Comparison of ENCODE assay signal across 23 cellular contexts in genomic region chr20:47754946-47755652, GRCh38. TPM values are rescaled to one million over a fixed set of nuclear protein-coding genes. Genes with fewer than 3 reads are reported as not detected.
DNase-seq lines count a peak whose midpoint lies in the region; ATAC-seq and TF ChIP-seq lines count a peak whose summit lies in the region.
"Had no signal": no experiment of that assay in that cellular context is flagged by ENCODE, and none has a peak within 500 bp of the region (broad histone marks: within the 10 kb centered on the region; RNA-seq: fewer than 3 reads in every experiment).

No MANE protein-coding gene starts in this region.

- intact Hi-C loops in MCF 10A (cut with micrococcal nuclease) (no loop called here), breast epithelium (cut with DNase I; ENCODE audit: low total_unique reads) (loop anchor here (5.0 kb wide), 1 partner anchor 1608 kb away; no protein-coding TSS in a partner anchor), PC-9 (cut with micrococcal nuclease; ENCODE audit: unreplicated experiment) (no loop called here), heart left ventricle (cut with DNase I) (no loop called here)

- no peaks in the 10 kb centered on the region for H3K9me2 ChIP-seq in PC-9 (ENCODE audit: insufficient read depth)

- no peak for ATAC-seq in WTC11
- no peak for ATAC-seq in activated T-helper 17 cell treated with anti-CD3 and anti-CD28 coated beads, Interleukin-2, amount 50 U/mL, for 72 hours (replicated peaks)
- ATAC-seq in heart left ventricle: no peak
- ATAC-seq in HG03097 (IDR thresholded peaks at IDR 0.05; ENCODE audit: low FRiP score, unreplicated experiment): no peak
- ATAC-seq: A549; CD8-positive, alpha-beta T cell; GM12878 had no signal

- peaks cover 77% of the 10 kb centered on the region; the same call in 1 of the 2 replicates for H3F3A ChIP-seq in PC-9 (ENCODE audit: insufficient read depth, low read depth)

- H3K36me3 Mint-ChIP-seq in MCF 10A (ENCODE audit: insufficient read depth, unreplicated experiment): peaks cover 88% of the 10 kb centered on the region
- no peaks in the 10 kb centered on the region for H3K36me3 Mint-ChIP-seq in WTC11
- no peaks in the 10 kb centered on the region for H3K36me3 Mint-ChIP-seq in activated T-helper 17 cell treated with anti-CD3 and anti-CD28 coated beads, Interleukin-2, amount 50 U/mL, for 72 hours (ENCODE audit: low read depth)
- H3K36me3 Mint-ChIP-seq: CD8-positive, alpha-beta T cell had no signal

- H3K9me3 Mint-ChIP-seq in MCF 10A (ENCODE audit: unreplicated experiment): no peaks in the 10 kb centered on the region
- H3K9me3 Mint-ChIP-seq in WTC11: no peaks in the 10 kb centered on the region
- H3K9me3 Mint-ChIP-seq in activated T-helper 17 cell treated with anti-CD3 and anti-CD28 coated beads, Interleukin-2, amount 50 U/mL, for 72 hours: no peaks in the 10 kb centered on the region
- H3K9me3 Mint-ChIP-seq: CD4-positive, alpha-beta T cell; CD8-positive, alpha-beta T cell had no signal

- POLR2A ChIA-PET in MCF 10A (lab: Yijun Ruan, JAX): interaction anchor here (0.7 kb wide), 1 partner anchor 78 kb away, joined by 3 read pairs; no protein-coding TSS in a partner anchor
- POLR2A ChIA-PET in HEK293 (lab: Yijun Ruan, JAX): no interaction called here
- POLR2A ChIA-PET in PC-9 (lab: Charles Lee; ENCODE audit: unreplicated experiment): no interaction called here
- POLR2A ChIA-PET in WTC11 (lab: Charles Lee): no interaction called here

- H3K4me3 ChIP-seq in breast epithelium (no peak overlapping the region), HEK293 (ENCODE audit: low read depth, low read length) (no peak overlapping the region), PC-9 (no peak overlapping the region), heart left ventricle (no peak overlapping the region)
- H3K4me3 ChIP-seq: A549; BLaER1 treated with 17β-estradiol and CSF1 and Interleukin-3, amounts not matched to agents 10 nM and 100 nM; GM12878 had no signal

- DNase-seq in MCF 10A (ENCODE audit: unreplicated experiment) (no peak), breast epithelium (ENCODE audit: low spot score in 2 of 2) (no peak), PC-9 (no peak), WTC11 (ENCODE audit: low spot score) (no peak), heart left ventricle (no peak)
- DNase-seq: AML-193; Caco-2; Calu3; CD4-positive, alpha-beta T cell; CD8-positive, alpha-beta T cell; DMS79; DND-41; EL; GDM1 had no signal

- H3K4me2 ChIP-seq in PC-9: no peak overlapping the region
- H3K4me2 ChIP-seq: A549; BLaER1 treated with 17β-estradiol and CSF1 and Interleukin-3, amounts not matched to agents 10 nM and 100 nM had no signal

- CTCF ChIA-PET in MCF 10A (lab: Yijun Ruan, JAX): interaction anchor here (0.6 to 1.5 kb wide), 2 partner anchors 9 to 425 kb away, joined by 3 to 4 read pairs; no protein-coding TSS in a partner anchor
- CTCF ChIA-PET in HEK293 (lab: Yijun Ruan, JAX): interaction anchor here (1.0 kb wide), 1 partner anchor 30 kb away, joined by 3 read pairs; no protein-coding TSS in a partner anchor
- CTCF ChIA-PET in PC-9 (lab: Charles Lee): interaction anchor here (0.5 kb wide), 1 partner anchor 862 kb away, joined by 3 read pairs; no protein-coding TSS in a partner anchor
- CTCF ChIA-PET in WTC11 (lab: Charles Lee): interaction anchor here (0.8 to 1.1 kb wide), 2 partner anchors 31 to 79 kb away, joined by 3 to 5 read pairs; no protein-coding TSS in a partner anchor

- BruUV-seq in MCF 10A (replicated peaks; lab: Mats Ljungman, UMichigan) (TSS peak; percentile 20), PC-9 (replicated peaks; lab: Mats Ljungman, UMichigan) (TSS peak; percentile 12)

- H3K27me3 ChIP-seq in breast epithelium (no peaks in the 10 kb centered on the region), PC-9 (ENCODE audit: insufficient read depth, low read depth) (no peaks in the 10 kb centered on the region), heart left ventricle (peaks cover 0 to 3% (median 0%) of the 10 kb centered on the region in 9 donors)
- H3K27me3 ChIP-seq: BLaER1 treated with 17β-estradiol and CSF1 and Interleukin-3, amounts not matched to agents 10 nM and 100 nM had no signal

- WGBS in heart left ventricle, 4 donors: 95 to 98% (median 97%) methylated on average over 10 of the region's 10 CpGs

- no peaks in the 10 kb centered on the region for H3K4me1 Mint-ChIP-seq in MCF 10A (ENCODE audit: insufficient read depth, unreplicated experiment)
- H3K4me1 Mint-ChIP-seq in WTC11: peaks cover 33% of the 10 kb centered on the region
- no peaks in the 10 kb centered on the region for H3K4me1 Mint-ChIP-seq in activated T-helper 17 cell treated with anti-CD3 and anti-CD28 coated beads, Interleukin-2, amount 50 U/mL, for 72 hours
- H3K4me1 Mint-ChIP-seq: B cell had no signal

- H4K20me1 ChIP-seq in PC-9 (ENCODE audit: insufficient read depth): peaks cover 100% of the 10 kb centered on the region

- H3K27ac ChIP-seq in breast epithelium (no peak overlapping the region), HEK293 (ENCODE audit: extremely low read depth, low read depth, low read length) (no peak overlapping the region), PC-9 (no peak overlapping the region), heart left ventricle (no peak overlapping the region)
- H3K27ac ChIP-seq: 22Rv1; A549; BLaER1 treated with 17β-estradiol and CSF1 and Interleukin-3, amounts not matched to agents 10 nM and 100 nM; C4-2B had no signal

- TF ChIP-seq CTCF in MCF 10A (IDR thresholded peaks at IDR 0.05; ENCODE audit: unreplicated experiment) (no peak), breast epithelium (IDR thresholded peaks at IDR 0.05) (no peak), HEK293 (tag by site-specific recombination; IDR thresholded peaks at IDR 0.05) (no peak), PC-9 (conservative IDR thresholded peaks at IDR 0.05) (no peak), WTC11 (IDR thresholded peaks at IDR 0.05) (no peak), heart left ventricle (IDR thresholded peaks at IDR 0.05) (no peak)

- H3K27me3 Mint-ChIP-seq in MCF 10A (ENCODE audit: insufficient read depth, unreplicated experiment): no peaks in the 10 kb centered on the region
- no peaks in the 10 kb centered on the region for H3K27me3 Mint-ChIP-seq in WTC11 (ENCODE audit: low read depth)
- peaks cover 6% of the 10 kb centered on the region for H3K27me3 Mint-ChIP-seq in activated T-helper 17 cell treated with anti-CD3 and anti-CD28 coated beads, Interleukin-2, amount 50 U/mL, for 72 hours

- TF ChIP-seq POLR2A in breast epithelium (IDR thresholded peaks at IDR 0.05) (no peak), heart left ventricle (IDR thresholded peaks at IDR 0.05) (no peak)

- H3K4me3 Mint-ChIP-seq in MCF 10A (ENCODE audit: unreplicated experiment) (no peak overlapping the region), WTC11 (no peak overlapping the region)
- H3K4me3 Mint-ChIP-seq in activated T-helper 17 cell treated with anti-CD3 and anti-CD28 coated beads, Interleukin-2, amount 50 U/mL, for 72 hours: no peak overlapping the region
- H3K4me3 Mint-ChIP-seq: B cell; CD4-positive, alpha-beta T cell; CD8-positive, alpha-beta T cell had no signal

- H3K9me3 ChIP-seq in breast epithelium: no peaks in the 10 kb centered on the region
- no peaks in the 10 kb centered on the region for H3K9me3 ChIP-seq in HEK293 (ENCODE audit: control insufficient read depth, insufficient read depth, low read depth, low read length)
- no peaks in the 10 kb centered on the region for H3K9me3 ChIP-seq in PC-9 (ENCODE audit: insufficient read depth, low read depth)
- no peaks in the 10 kb centered on the region for H3K9me3 ChIP-seq in heart left ventricle
- H3K9me3 ChIP-seq: A549; BLaER1 treated with 17β-estradiol and CSF1 and Interleukin-3, amounts not matched to agents 10 nM and 100 nM; Caco-2 had no signal

- H2AFZ ChIP-seq in PC-9: no peak overlapping the region

- peaks cover 100% of the 10 kb centered on the region for H3K79me2 ChIP-seq in PC-9 (ENCODE audit: low read depth)

- H3K27ac Mint-ChIP-seq in MCF 10A (ENCODE audit: low read depth, unreplicated experiment) (no peak overlapping the region), WTC11 (no peak overlapping the region)
- no peak overlapping the region for H3K27ac Mint-ChIP-seq in activated T-helper 17 cell treated with anti-CD3 and anti-CD28 coated beads, Interleukin-2, amount 50 U/mL, for 72 hours
- H3K27ac Mint-ChIP-seq: B cell; CD4-positive, alpha-beta T cell; CD8-positive, alpha-beta T cell had no signal

- no peaks in the 10 kb centered on the region for H3K36me3 ChIP-seq in breast epithelium
- peaks cover 0 to 55% of the 10 kb centered on the region in 2 experiments; a peak in 2 of 3 replicates for H3K36me3 ChIP-seq in HEK293 (ENCODE audit: control insufficient read depth in 2 of 2, insufficient read depth in 1 of 2, low read length in 2 of 2)
- H3K36me3 ChIP-seq in PC-9 (ENCODE audit: low read depth): peaks cover 51% of the 10 kb centered on the region
- peaks cover 0 to 37% (median 0%) of the 10 kb centered on the region in 9 donors for H3K36me3 ChIP-seq in heart left ventricle

- no peaks in the 10 kb centered on the region for H3K4me1 ChIP-seq in breast epithelium
- H3K4me1 ChIP-seq in HEK293 (ENCODE audit: control insufficient read depth, insufficient read depth, low read length): no peaks in the 10 kb centered on the region
- H3K4me1 ChIP-seq in PC-9 (replicated peaks; ENCODE audit: insufficient read depth): no peaks in the 10 kb centered on the region
- peaks cover 0 to 2% (median 0%) of the 10 kb centered on the region in 12 donors for H3K4me1 ChIP-seq in heart left ventricle
- H3K4me1 ChIP-seq: A549, Caco-2 had no signal

TF ChIP-seq in WTC11, 78 proteins besides CTCF, POLR2A, EP300 and RAD21 (continues in another document):
- TF ChIP-seq FOXP4 (CRISPR knock-in tag; IDR thresholded peaks at IDR 0.05) (no peak), SOX15 (CRISPR knock-in tag; IDR thresholded peaks at IDR 0.05) (no peak)

RNA-seq across cellular contexts. Expression of gene SULF2, which starts 30.2 kb away (rescaled TPM):
- 68.7 and 82.2 TPM in 2 replicates for total RNA-seq in MCF 10A (2022)
- 10 to 100 TPM; 36.3 to 62.5 (median 58.0) TPM for total RNA-seq in breast epithelium
- total RNA-seq in PC-9 (2021): 439 and 495 TPM in 2 replicates
- total RNA-seq in WTC11 (2021): 36.0 to 38.1 TPM (median 37.5 TPM) in 3 replicates
- 1 to 10 TPM; 1.6 to 2.2 TPM for total RNA-seq in activated T-helper 17 cell treated with anti-CD3 and anti-CD28 coated beads, Interleukin-2, amount 50 U/mL, for 72 hours
- 10 to 100 TPM; 16.7 to 51.5 (median 33.6) TPM for total RNA-seq in heart left ventricle
- 10 to 100 TPM; 16.9 to 26.0 TPM for polyA plus RNA-seq in heart left ventricle

Comparison
In these comparisons a context has a peak if more than half of its experiments do, and no peak if none do; other contexts are left out.
1. RNA of gene SULF2, which starts 30.2 kb away (total RNA-seq): 439 to 495 TPM in PC-9, 68.7 to 82.2 TPM in MCF 10A, 36.3 to 62.5 TPM in breast epithelium, 36.0 to 38.1 TPM in WTC11 and 16.7 to 51.5 TPM in heart left ventricle; 1.6 to 2.2 TPM in activated T-helper 17 cell treated with anti-CD3 and anti-CD28 coated beads, Interleukin-2, amount 50 U/mL, for 72 hours; every median in the first group is over 4 times any median in the second.